In genomic region chr1:226643701-226644540, GRCh38 we compare ENCODE assay signal across 8 cellular contexts.
DNase-seq lines count a peak whose midpoint lies in the region; ATAC-seq and FAIRE-seq lines count a peak whose summit lies in the region.

No MANE protein-coding gene starts in this region.

- H3K4me1 Mint-ChIP-seq in CD4-positive, alpha-beta memory T cell: peaks cover 33 to 67% (median 52%) of the 10 kb centered on the region in 4 donors

- POLR2A ChIA-PET in CD4-positive, alpha-beta memory T cell (lab: Charles Lee; ENCODE audit: partially characterized antibody): interaction anchor here (0.7 to 3.5 kb wide), 16 partner anchors 8 to 295 kb away, joined by 3 to 20 read pairs (median 4); no protein-coding TSS in a partner anchor

- intact Hi-C loops in CD4-positive, alpha-beta memory T cell (cut with micrococcal nuclease): no loop called here

- no peaks in the 10 kb centered on the region for H3K9me3 Mint-ChIP-seq in CD4-positive, alpha-beta memory T cell

- H3K27me3 Mint-ChIP-seq in CD4-positive, alpha-beta memory T cell: no peaks in the 10 kb centered on the region

- CTCF ChIA-PET in CD4-positive, alpha-beta memory T cell (lab: Charles Lee; ENCODE audit: partially characterized antibody): interaction anchor here (0.7 to 4.2 kb wide), 12 partner anchors 10 to 183 kb away, joined by 3 to 14 read pairs (median 4); partner anchors contain the start of gene ITPKB

- ATAC-seq in GM19463 (IDR thresholded peaks at IDR 0.05; ENCODE audit: unreplicated experiment): peak; percentile 28

- DNase-seq in CD4-positive, alpha-beta memory T cell: peak in 3 of 5 donors; percentile 31 to 62 (median 39)
- DNase-seq in NAMALWA (ENCODE audit: low spot score): peak; percentile 64
- no peak for DNase-seq in effector memory CD4-positive, alpha-beta T cell
- no peak for DNase-seq in urothelium cell line (ENCODE audit: low spot score)
- no peak for DNase-seq in DMS79 treated with DMSO at 0.1 percent for 48 hours (lab: John Stamatoyannopoulos, UW)
- no peak for DNase-seq in NCI-H774 (lab: John Stamatoyannopoulos, UW)
- no peak for DNase-seq in NCI-H2107 treated with DMSO at 0.1 percent for 48 hours (lab: John Stamatoyannopoulos, UW; ENCODE audit: unreplicated experiment)

- peak overlapping the region in 7 of 8 donors; percentile 28 to 76 (median 62) for H3K4me3 Mint-ChIP-seq in CD4-positive, alpha-beta memory T cell

- peaks cover 49 to 82% of the 10 kb centered on the region in 2 donors for H3K36me3 Mint-ChIP-seq in CD4-positive, alpha-beta memory T cell

- peaks cover 74% of the 10 kb centered on the region for H3K36me3 ChIP-seq in CD4-positive, alpha-beta memory T cell (ENCODE audit: insufficient read depth, low read length)
- H3K36me3 ChIP-seq in effector memory CD4-positive, alpha-beta T cell (ENCODE audit: control insufficient read depth, insufficient read depth, low read length): peaks cover 90% of the 10 kb centered on the region

- H3K27me3 ChIP-seq in CD4-positive, alpha-beta memory T cell (ENCODE audit: insufficient read depth, low read length): no peaks in the 10 kb centered on the region
- H3K27me3 ChIP-seq in effector memory CD4-positive, alpha-beta T cell (replicated peaks; ENCODE audit: control insufficient read depth, insufficient read depth, low read length, poor library complexity, severe bottlenecking): no peaks in the 10 kb centered on the region

- no peak overlapping the region for H3K4me3 ChIP-seq in CD4-positive, alpha-beta memory T cell (ENCODE audit: low read length in 2 of 2)
- no peak overlapping the region for H3K4me3 ChIP-seq in effector memory CD4-positive, alpha-beta T cell (ENCODE audit: insufficient read depth, low read depth, low read length, poor library complexity, severe bottlenecking)

- no peaks in the 10 kb centered on the region for H3K9me3 ChIP-seq in CD4-positive, alpha-beta memory T cell (ENCODE audit: control insufficient read depth in 1 of 2, low read length in 2 of 2)
- H3K9me3 ChIP-seq in effector memory CD4-positive, alpha-beta T cell (ENCODE audit: control insufficient read depth, low read length): no peaks in the 10 kb centered on the region

- H3K27ac Mint-ChIP-seq in CD4-positive, alpha-beta memory T cell: peak overlapping the region in 6 of 7 donors; percentile 87 to 92 (median 90)

- peak; percentile 27 for FAIRE-seq in urothelium cell line (lab: Jason Lieb, UNC)

- H3K27ac ChIP-seq in CD4-positive, alpha-beta memory T cell (ENCODE audit: low read depth, low read length): peak overlapping the region; percentile 42
- H3K27ac ChIP-seq in effector memory CD4-positive, alpha-beta T cell (ENCODE audit: insufficient read depth, low read length, poor library complexity, severe bottlenecking): peak overlapping the region; percentile 67

- peaks cover 57% of the 10 kb centered on the region for H3K4me1 ChIP-seq in CD4-positive, alpha-beta memory T cell (ENCODE audit: insufficient read depth, low read length)
- peaks cover 48% of the 10 kb centered on the region for H3K4me1 ChIP-seq in effector memory CD4-positive, alpha-beta T cell (ENCODE audit: control insufficient read depth, insufficient read depth, low read length, poor library complexity, severe bottlenecking)

Comparison
In these comparisons a context has a peak if more than half of its experiments do, and no peak if none do; other contexts are left out.
1. DNase-seq: peak in CD4-positive, alpha-beta memory T cell (3 of 5) and NAMALWA (single experiment); none in effector memory CD4-positive, alpha-beta T cell (0 of 3), urothelium cell line (single experiment), DMS79 treated with DMSO at 0.1 percent for 48 hours (single experiment), NCI-H774 (single experiment) and NCI-H2107 treated with DMSO at 0.1 percent for 48 hours (single experiment).